26 cellular contexts compared by ENCODE assay signal in the genomic region with DNA sequence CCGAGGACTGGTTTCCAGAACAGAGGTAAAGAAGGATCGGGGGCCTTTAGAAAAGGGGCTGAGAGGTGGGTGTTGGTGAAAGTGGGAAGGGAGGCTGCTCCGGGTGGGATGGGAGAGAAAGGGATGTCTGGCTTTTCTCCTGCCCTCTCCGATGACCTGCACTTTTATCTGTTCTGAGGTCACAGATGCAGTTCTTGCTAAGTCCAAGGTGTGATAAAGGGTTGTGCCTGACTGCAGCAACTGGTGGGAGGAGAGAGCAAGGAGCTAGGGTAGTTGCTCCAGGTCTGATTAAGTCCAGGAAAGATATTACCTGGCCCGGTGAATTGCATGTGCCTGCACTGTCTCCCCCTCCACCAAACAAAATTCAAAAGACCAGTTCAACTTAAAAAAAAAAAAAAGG.
"Had no signal": no experiment of that assay in that cellular context is flagged by ENCODE, and none has a peak within 500 bp of the region (broad histone marks: within the 10 kb centered on the region; RNA-seq: fewer than 3 reads in every experiment).

No MANE protein-coding gene starts in this region.

- H3K9me3 Mint-ChIP-seq: dendritic cell treated with granulocyte-macrophage colony-stimulating factor and Interleukin-4, amounts not matched to agents 40 ng/mL and 50 ng/mL, for 4 days; effector memory CD8-positive, alpha-beta T cell; endodermal cell; immature natural killer cell; naive thymus-derived CD8-positive, alpha-beta T cell had no signal

- H2AFZ ChIP-seq: hepatocyte had no signal

- ATAC-seq: effector memory CD8-positive, alpha-beta T cell; esophagus mucosa; foreskin keratinocyte; gastroesophageal sphincter; heart left ventricle; left cardiac atrium; left lung; left ventricle myocardium superior; lower lobe of right lung; mucosa of descending colon; naive thymus-derived CD8-positive, alpha-beta T cell had no signal

- H3K4me2 ChIP-seq: hepatocyte had no signal

- H3K27me3 ChIP-seq: colonic mucosa, foreskin keratinocyte, gastroesophageal sphincter, heart left ventricle, hepatocyte, left lung had no signal

- H3K79me2 ChIP-seq: hepatocyte had no signal

- H3K27me3 Mint-ChIP-seq: dendritic cell treated with granulocyte-macrophage colony-stimulating factor and Interleukin-4, amounts not matched to agents 40 ng/mL and 50 ng/mL, for 4 days had no signal

- H3K4me3 Mint-ChIP-seq: dendritic cell treated with granulocyte-macrophage colony-stimulating factor and Interleukin-4, amounts not matched to agents 40 ng/mL and 50 ng/mL, for 4 days; effector memory CD8-positive, alpha-beta T cell; endodermal cell; immature natural killer cell; mesothelial cell of epicardium; naive B cell; naive thymus-derived CD8-positive, alpha-beta T cell had no signal

- H3K27ac ChIP-seq: colonic mucosa, epithelial cell of prostate, foreskin keratinocyte, gastroesophageal sphincter, heart left ventricle, hepatocyte, left lung, lower lobe of right lung had no signal

- FAIRE-seq: endometrium, frontal cortex, keratinocyte had no signal

- H3K4me3 ChIP-seq: colonic mucosa, gastroesophageal sphincter, heart left ventricle, hepatocyte, left lung, lower lobe of right lung, mucosa of descending colon had no signal

- H3K9me3 ChIP-seq: colonic mucosa, gastroesophageal sphincter, heart left ventricle, left lung, lower lobe of right lung, mucosa of descending colon had no signal

- H3K4me1 ChIP-seq: colonic mucosa, foreskin keratinocyte, gastroesophageal sphincter, heart left ventricle, left lung, lower lobe of right lung had no signal

- DNase-seq: colonic mucosa; cortex of kidney; effector CD8-positive, alpha-beta T cell; effector memory CD8-positive, alpha-beta T cell; endodermal cell; erythroblast; foreskin keratinocyte; heart left ventricle; hypothalamus; immature natural killer cell; left cardiac atrium; left lung; left ventricle myocardium superior; lower lobe of right lung; mucosa of descending colon; naive B cell; naive thymus-derived CD8-positive, alpha-beta T cell had no signal

- H3K27ac Mint-ChIP-seq: dendritic cell treated with granulocyte-macrophage colony-stimulating factor and Interleukin-4, amounts not matched to agents 40 ng/mL and 50 ng/mL, for 4 days; effector memory CD8-positive, alpha-beta T cell; endodermal cell; immature natural killer cell; mesothelial cell of epicardium; naive B cell; naive thymus-derived CD8-positive, alpha-beta T cell had no signal

- H3K36me3 Mint-ChIP-seq: immature natural killer cell; mesothelial cell of epicardium; naive B cell; naive thymus-derived CD8-positive, alpha-beta T cell had no signal

- H3K4me1 Mint-ChIP-seq: immature natural killer cell had no signal

- H3K36me3 ChIP-seq: colonic mucosa, gastroesophageal sphincter, heart left ventricle, left lung, lower lobe of right lung had no signal
